Comparison of ENCODE assay signal across 1 cellular context in genomic region chr13:50123862-50124535, GRCh38.
TF ChIP-seq lines count a peak whose summit lies in the region.

No MANE protein-coding gene starts in this region.

TF ChIP-seq in HepG2, 621 proteins besides CTCF, POLR2A, EP300 and RAD21 (continued from another document):
- TF ChIP-seq SUZ12 (IDR thresholded peaks at IDR 0.05; ENCODE audit: low read depth, low read length) (no peak), ATF3 (CRISPR knock-in tag; IDR thresholded peaks at IDR 0.05) (peak; percentile 51; the same call in 1 of the 2 replicates), PBX2 (CRISPR knock-in tag; IDR thresholded peaks at IDR 0.05) (no peak), ZNF275 (CRISPR knock-in tag; IDR thresholded peaks at IDR 0.05; ENCODE audit: borderline replicate concordance) (no peak), ZNF792 (CRISPR knock-in tag; IDR thresholded peaks at IDR 0.05) (peak; percentile 65), ZSCAN12 (CRISPR knock-in tag; IDR thresholded peaks at IDR 0.05) (no peak), SP5 (CRISPR knock-in tag; IDR thresholded peaks at IDR 0.05; ENCODE audit: borderline replicate concordance, low read depth) (peak; percentile 58)
